In the genomic region with DNA sequence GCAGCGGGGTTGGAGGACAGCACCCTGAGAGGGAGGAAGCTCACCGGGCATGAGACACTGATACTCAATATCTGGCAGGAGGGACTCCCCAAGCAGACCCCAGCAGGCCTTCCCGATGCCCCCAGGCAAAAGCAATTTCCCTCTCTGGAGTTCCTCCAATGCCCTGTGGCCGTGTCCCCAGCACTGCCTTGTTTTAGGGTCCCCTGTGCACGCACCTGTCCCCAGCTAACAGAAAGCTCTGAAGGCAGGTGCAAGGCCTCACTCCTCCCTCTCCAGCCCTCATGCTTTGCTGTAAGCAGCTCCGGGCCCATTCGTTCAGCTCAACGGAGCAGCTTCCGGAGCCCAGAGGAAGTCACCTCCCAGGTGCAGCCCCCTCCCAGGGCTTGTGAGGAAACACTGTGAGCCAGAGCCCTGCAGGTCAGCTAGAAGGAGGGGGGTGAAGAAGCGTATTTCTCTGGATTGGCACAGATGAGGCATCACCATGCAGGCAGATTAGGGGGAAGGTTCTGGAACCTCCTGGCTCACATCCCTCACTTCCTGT, we compare ENCODE assay signal across 15 cellular contexts. TPM values are rescaled to one million over a fixed set of nuclear protein-coding genes. Genes with fewer than 3 reads are reported as not detected.
DNase-seq lines count a peak whose midpoint lies in the region; ATAC-seq, FAIRE-seq and TF ChIP-seq lines count a peak whose summit lies in the region.
"Had no signal": no experiment of that assay in that cellular context is flagged by ENCODE, and none has a peak within 500 bp of the region (broad histone marks: within the 10 kb centered on the region; RNA-seq: fewer than 3 reads in every experiment).

No MANE protein-coding gene starts in this region.

- 0 out of 2 replicates have a peak overlapping the region, but pooled peaks have one; percentile 0 for H3K9ac ChIP-seq in HepG2 (ENCODE audit: insufficient read depth, low read depth, low read length)

- no peak for TF ChIP-seq RAD21 in HepG2 (CRISPR knock-in tag; IDR thresholded peaks at IDR 0.05)

- peak overlapping the region; percentile 11 for H3K27ac Mint-ChIP-seq in stimulated activated naive B cell treated with anti-CD40 and anti-IgM and Interleukin-4, amounts not matched to agents 10 μg/mL and 1 μg/mL and 100 μg/mL, for 72 hours
- H3K27ac Mint-ChIP-seq: HFFc6, immature natural killer cell had no signal

- intact Hi-C loops in HepG2 (cut with micrococcal nuclease; ENCODE audit: unreplicated experiment), result no loop called here
- intact Hi-C loops in right lobe of liver (cut with DNase I), result no loop called here
- intact Hi-C loops in adrenal gland (cut with DNase I), result no loop called here

- H3K4me1 ChIP-seq in HepG2 (ENCODE audit: insufficient read depth, low read length) (peaks cover 99% of the 10 kb centered on the region), right lobe of liver (peaks cover 0 to 23% (median 5%) of the 10 kb centered on the region in 4 donors), adrenal gland (replicated peaks in 1 of 2) (no peaks in the 10 kb centered on the region)

- no peaks in the 10 kb centered on the region for H3K36me3 ChIP-seq in HepG2 (replicated peaks in 1 of 2; ENCODE audit: control insufficient read depth in 1 of 2, insufficient read depth in 2 of 2, low read length in 2 of 2)
- no peaks in the 10 kb centered on the region for H3K36me3 ChIP-seq in right lobe of liver
- no peaks in the 10 kb centered on the region for H3K36me3 ChIP-seq in adrenal gland (replicated peaks in 1 of 2)
- H3K36me3 ChIP-seq: heart left ventricle, thyroid gland had no signal

- DNase-seq in HepG2 (ENCODE audit: low spot score) (no peak), right lobe of liver (no peak), NAMALWA (ENCODE audit: low spot score) (peak; percentile 35), left kidney (ENCODE audit: low read depth, low spot score) (peak; percentile 64), MV-4-11 (lab: John Stamatoyannopoulos, UW) (no peak), adrenal gland (no peak)
- no peak for DNase-seq in stimulated activated naive B cell treated with anti-CD40 and anti-IgM and Interleukin-4, amounts not matched to agents 10 μg/mL and 1 μg/mL and 100 μg/mL, for 72 hours
- DNase-seq: activated gamma-delta T cell, AML-193, heart left ventricle, HFFc6, immature natural killer cell, NCI-H1092 treated with DMSO at 0.1 percent for 48 hours, thyroid gland had no signal

- H3K9me3 ChIP-seq in HepG2 (ENCODE audit: low read length) (no peaks in the 10 kb centered on the region), right lobe of liver (no peaks in the 10 kb centered on the region), adrenal gland (replicated peaks in 1 of 3) (no peaks in the 10 kb centered on the region)
- H3K9me3 ChIP-seq: heart left ventricle, thyroid gland had no signal

- TF ChIP-seq EP300 in HepG2 (IDR thresholded peaks at IDR 0.05; ENCODE audit: low read depth in 2 of 2, low read length in 2 of 2) (no peak), HepG2 (CRISPR knock-in tag; IDR thresholded peaks at IDR 0.05; ENCODE audit: borderline replicate concordance) (no peak)

- POLR2A ChIA-PET in HepG2 (lab: Yijun Ruan, JAX), result interaction anchor here (0.9 to 10.2 kb wide), 4 partner anchors 18 to 57 kb away, joined by 3 to 188 read pairs (median 5); partner anchors contain the start of gene ID2

- TF ChIP-seq CTCF in HepG2 (CRISPR knock-in tag; IDR thresholded peaks at IDR 0.05) (no peak), right lobe of liver (IDR thresholded peaks at IDR 0.05) (no peak), adrenal gland (IDR thresholded peaks at IDR 0.05) (no peak)

- H3K27ac ChIP-seq in HepG2 (ENCODE audit: extremely low read length, insufficient read depth, low read length), result no peak overlapping the region
- H3K27ac ChIP-seq in right lobe of liver, result no peak overlapping the region
- no peak overlapping the region for H3K27ac ChIP-seq in adrenal gland
- H3K27ac ChIP-seq: heart left ventricle, thyroid gland had no signal

- H3K4me2 ChIP-seq in HepG2 (ENCODE audit: low read depth, low read length), result no peak overlapping the region

- no peak overlapping the region for H3K4me3 ChIP-seq in HepG2 (replicated peaks in 1 of 3; ENCODE audit: insufficient read depth in 1 of 3, low read depth in 2 of 3, low read length in 3 of 3)
- no peak overlapping the region for H3K4me3 ChIP-seq in right lobe of liver
- no peak overlapping the region for H3K4me3 ChIP-seq in adrenal gland
- H3K4me3 ChIP-seq: heart left ventricle, thyroid gland had no signal

- no peak overlapping the region for H3K4me3 Mint-ChIP-seq in stimulated activated naive B cell treated with anti-CD40 and anti-IgM and Interleukin-4, amounts not matched to agents 10 μg/mL and 1 μg/mL and 100 μg/mL, for 72 hours
- H3K4me3 Mint-ChIP-seq: HFFc6, immature natural killer cell had no signal

- in situ Hi-C loops in HepG2 (cut with HindIII; ENCODE audit: extremely low pct_ligation_motif_present, low pct_unique_long_range_greater_than_20kb), result no loop called here

- H4K20me1 ChIP-seq in HepG2 (ENCODE audit: insufficient read depth, low read length), result no peaks in the 10 kb centered on the region

- no peak for FAIRE-seq in HepG2 (lab: Jason Lieb, UNC)

- ATAC-seq in HepG2, result no peak
- no peak for ATAC-seq in right lobe of liver
- ATAC-seq in stimulated activated naive B cell treated with anti-CD40 and anti-IgM and Interleukin-4, amounts not matched to agents 10 μg/mL and 1 μg/mL and 100 μg/mL, for 72 hours (replicated peaks), result peak; percentile 45 to 58
- no peak for ATAC-seq in HG02759 (IDR thresholded peaks at IDR 0.05; ENCODE audit: unreplicated experiment)
- ATAC-seq: heart left ventricle had no signal

- peaks cover 0 to 2% of the 10 kb centered on the region in 2 donors for H3K36me3 Mint-ChIP-seq in stimulated activated naive B cell treated with anti-CD40 and anti-IgM and Interleukin-4, amounts not matched to agents 10 μg/mL and 1 μg/mL and 100 μg/mL, for 72 hours

- WGBS in HepG2 (ENCODE audit: low lambda C conversion rate), result 92% methylated on average over 9 of the region's 10 CpGs
- WGBS in right lobe of liver (ENCODE audit: insufficient coverage, low coverage, low lambda C conversion rate, missing lambda C conversion rate), result 82% methylated on average over 6 of the region's 10 CpGs
- WGBS in adrenal gland, 4 donors, result 85 to 100% (median 92%) methylated on average over 5 to 10 of the region's 10 CpGs

- no peak overlapping the region for H2AFZ ChIP-seq in HepG2 (ENCODE audit: low read length)

- H3K9me3 Mint-ChIP-seq in stimulated activated naive B cell treated with anti-CD40 and anti-IgM and Interleukin-4, amounts not matched to agents 10 μg/mL and 1 μg/mL and 100 μg/mL, for 72 hours, result no peaks in the 10 kb centered on the region
- H3K9me3 Mint-ChIP-seq: HFFc6, immature natural killer cell had no signal

- H3K27me3 Mint-ChIP-seq in stimulated activated naive B cell treated with anti-CD40 and anti-IgM and Interleukin-4, amounts not matched to agents 10 μg/mL and 1 μg/mL and 100 μg/mL, for 72 hours, result peaks cover 12 to 27% of the 10 kb centered on the region in 2 donors

- H3K27me3 ChIP-seq in HepG2 (ENCODE audit: control insufficient read depth in 1 of 2, insufficient read depth in 2 of 2, low read length in 2 of 2) (no peaks in the 10 kb centered on the region; a peak in 1 of 5 replicates), right lobe of liver (no peaks in the 10 kb centered on the region), adrenal gland (no peaks in the 10 kb centered on the region)
- H3K27me3 ChIP-seq: heart left ventricle, thyroid gland had no signal

- no peak for TF ChIP-seq POLR2A in HepG2 (IDR thresholded peaks at IDR 0.05; ENCODE audit: insufficient read depth in 1 of 2, low read depth in 2 of 2, low read length in 2 of 2)
- TF ChIP-seq POLR2A in right lobe of liver (IDR thresholded peaks at IDR 0.05), result no peak
- no peak for TF ChIP-seq POLR2A in adrenal gland (IDR thresholded peaks at IDR 0.05)

- no TSS peak for BruUV-seq in HepG2 (replicated peaks; lab: Mats Ljungman, UMichigan)

- H3K4me1 Mint-ChIP-seq in stimulated activated naive B cell treated with anti-CD40 and anti-IgM and Interleukin-4, amounts not matched to agents 10 μg/mL and 1 μg/mL and 100 μg/mL, for 72 hours, result peaks cover 18 to 31% of the 10 kb centered on the region in 2 donors

- CTCF ChIA-PET in HepG2 (lab: Yijun Ruan, JAX; ENCODE audit: low intra/inter-chr PET ratio, low total read pairs), result interaction anchor here (1.5 kb wide), 1 partner anchor 53 kb away, joined by 3 read pairs; no protein-coding TSS in a partner anchor

- H3K79me2 ChIP-seq in HepG2 (ENCODE audit: insufficient read depth, low read length), result peaks cover 14% of the 10 kb centered on the region

TF ChIP-seq in HepG2, 621 proteins besides CTCF, POLR2A, EP300 and RAD21 (continues in another document):
- no peak for TF ChIP-seq ZBTB20 (CRISPR knock-in tag; IDR thresholded peaks at IDR 0.05; ENCODE audit: borderline replicate concordance, low read depth)

RNA-seq across cellular contexts. Expression of gene ID2, which starts 50.3 kb away (rescaled TPM):
- total RNA-seq in HepG2 (2016; rRNA removed; fragmentation: Illumina TruSeq; extraction: Trizol) (214 and 258 TPM in 2 replicates), right lobe of liver (100 to 1,000 TPM; 103 to 520 (median 191) TPM), adrenal gland (100 to 1,000 TPM in 7 of 8 donors, 10 to 100 TPM in 1; 80.7 to 468 (median 244) TPM)
- total RNA-seq in HepG2 (2016; cell fraction: cytosol; rRNA removed; fragmentation: Illumina TruSeq; extraction: Trizol; ENCODE audit: low read depth), result 123 and 125 TPM in 2 replicates
- total RNA-seq in HepG2 (2016; cell fraction: insoluble cytoplasmic fraction; rRNA removed; fragmentation: Illumina TruSeq; extraction: Trizol), result 231 and 299 TPM in 2 replicates
- total RNA-seq in HepG2 (2016; cell fraction: membrane; rRNA removed; fragmentation: Illumina TruSeq; extraction: Trizol), result 120 and 130 TPM in 2 replicates
- total RNA-seq in HepG2 (2016; cell fraction: nucleus; rRNA removed; fragmentation: Illumina TruSeq; extraction: Trizol), result 161 and 168 TPM in 2 replicates
- polyA plus RNA-seq in HepG2 (2011; rRNA removed) (610 and 719 TPM in 2 replicates), adrenal gland (100 to 1,000 TPM in 1 of 3 donors, 10 to 100 TPM in 2; 93.0 to 127 (median 96.0) TPM)
- 553 and 655 TPM in 2 replicates for polyA plus RNA-seq in HepG2 (2011; cell fraction: cytosol; rRNA removed)
- 354 and 556 TPM in 2 replicates for polyA plus RNA-seq in HepG2 (2011; cell fraction: nucleus; rRNA removed)
- polyA plus RNA-seq in HepG2 (2012), result 144 and 150 TPM in 2 replicates
- polyA plus RNA-seq in HepG2 (2016; cell fraction: cytosol; fragmentation: Illumina TruSeq; extraction: Trizol; ENCODE audit: low read depth), result 39.6 and 40.9 TPM in 2 replicates
- polyA plus RNA-seq in HepG2 (2016; cell fraction: insoluble cytoplasmic fraction; fragmentation: Illumina TruSeq; extraction: Trizol; ENCODE audit: low read depth), result 355 and 371 TPM in 2 replicates
- polyA plus RNA-seq in HepG2 (2016; cell fraction: membrane; fragmentation: Illumina TruSeq; extraction: Trizol; ENCODE audit: low read depth), result 61.5 and 69.8 TPM in 2 replicates
- 375 and 408 TPM in 2 replicates for polyA plus RNA-seq in HepG2 (2016; cell fraction: nucleus; fragmentation: Illumina TruSeq; extraction: Trizol; ENCODE audit: insufficient read depth, low read depth)
- 143 and 451 TPM in 2 replicates for polyA minus RNA-seq in HepG2 (2011; rRNA and poly(A)+ RNA removed; ENCODE audit: low replicate concordance)
- 138 and 177 TPM in 2 replicates for polyA minus RNA-seq in HepG2 (2011; cell fraction: cytosol; rRNA and poly(A)+ RNA removed)
- 115 and 276 TPM in 2 replicates for polyA minus RNA-seq in HepG2 (2011; cell fraction: nucleus; rRNA and poly(A)+ RNA removed)

Comparison
In these comparisons a context has a peak if more than half of its experiments do, and no peak if none do; other contexts are left out.
1. ATAC-seq: peak in stimulated activated naive B cell treated with anti-CD40 and anti-IgM and Interleukin-4, amounts not matched to agents 10 μg/mL and 1 μg/mL and 100 μg/mL, for 72 hours (2 of 2); none in HepG2 (single experiment), right lobe of liver (0 of 4) and HG02759 (single experiment).
2. DNase-seq: peak in NAMALWA (single experiment) and left kidney (single experiment); none in HepG2 (single experiment), right lobe of liver (0 of 3), stimulated activated naive B cell treated with anti-CD40 and anti-IgM and Interleukin-4, amounts not matched to agents 10 μg/mL and 1 μg/mL and 100 μg/mL, for 72 hours (single experiment), MV-4-11 (single experiment) and adrenal gland (0 of 7).